In genomic region chr17:12536021-12536420, GRCh38 we compare ENCODE assay signal across 22 cellular contexts.
"Had no signal": no experiment of that assay in that cellular context is flagged by ENCODE, and none has a peak within 500 bp of the region (broad histone marks: within the 10 kb centered on the region; RNA-seq: fewer than 3 reads in every experiment).

No MANE protein-coding gene starts in this region.

- H3K9ac ChIP-seq: parathyroid adenoma, SK-N-SH had no signal

- DNase-seq: activated CD4-positive, alpha-beta memory T cell treated with anti-CD3 and anti-CD28 coated beads, Interleukin-2, amount 10 ng/mL, durations not matched to agents 7 days and 5 days; activated CD4-positive, alpha-beta T cell treated with anti-CD3 and anti-CD28 coated beads, Interleukin-2, amount 10 ng/mL, durations not matched to agents 24 days and 14 days; activated CD8-positive, alpha-beta memory T cell treated with anti-CD3 and anti-CD28 coated beads, Interleukin-2, amount 10 ng/mL, durations not matched to agents 7 days and 5 days; activated effector memory CD4-positive, alpha-beta T cell treated with anti-CD3 and anti-CD28 coated beads, Interleukin-2, amount 50 U/mL, for 16 hours; activated T-cell treated with anti-CD3 and anti-CD28 coated beads for 4 hours; effector memory CD4-positive, alpha-beta T cell; head of caudate nucleus; nephron progenitor cell; right lobe of liver; SK-N-SH; small intestine; stimulated activated CD4-positive, alpha-beta T cell treated with anti-CD3 and anti-CD28 coated beads, Interleukin-15, amount 100 ng/mL, for 24 hours; stimulated activated naive B cell treated with anti-CD40 and anti-IgM and Interleukin-4, amounts not matched to agents 10 μg/mL and 1 μg/mL and 100 μg/mL, for 72 hours; T-helper 2 cell; testis had no signal

- H3K27ac Mint-ChIP-seq: activated CD4-positive, alpha-beta memory T cell treated with anti-CD3 and anti-CD28 coated beads, Interleukin-2, amount 10 ng/mL, durations not matched to agents 7 days and 5 days; activated CD4-positive, alpha-beta T cell treated with anti-CD3 and anti-CD28 coated beads, Interleukin-2, amount 10 ng/mL, durations not matched to agents 24 days and 14 days; activated CD8-positive, alpha-beta memory T cell treated with anti-CD3 and anti-CD28 coated beads, Interleukin-2, amount 10 ng/mL, durations not matched to agents 7 days and 5 days; activated naive CD4-positive, alpha-beta T cell treated with anti-CD3 and anti-CD28 coated beads, Interleukin-2, amount 50 U/mL, for 24 hours; nephron progenitor cell; stimulated activated naive B cell treated with anti-CD40 and anti-IgM and Interleukin-4, amounts not matched to agents 10 μg/mL and 1 μg/mL and 100 μg/mL, for 72 hours had no signal

- H3K4me3 Mint-ChIP-seq: activated CD4-positive, alpha-beta memory T cell treated with anti-CD3 and anti-CD28 coated beads, Interleukin-2, amount 10 ng/mL, durations not matched to agents 7 days and 5 days; activated CD4-positive, alpha-beta T cell treated with anti-CD3 and anti-CD28 coated beads, Interleukin-2, amount 10 ng/mL, durations not matched to agents 24 days and 14 days; activated CD8-positive, alpha-beta memory T cell treated with anti-CD3 and anti-CD28 coated beads, Interleukin-2, amount 10 ng/mL, durations not matched to agents 7 days and 5 days; activated naive CD4-positive, alpha-beta T cell treated with anti-CD3 and anti-CD28 coated beads, Interleukin-2, amount 50 U/mL, for 24 hours; central memory CD8-positive, alpha-beta T cell; nephron progenitor cell; stimulated activated naive B cell treated with anti-CD40 and anti-IgM and Interleukin-4, amounts not matched to agents 10 μg/mL and 1 μg/mL and 100 μg/mL, for 72 hours had no signal

- H3K9me2 ChIP-seq: SK-N-SH had no signal

- H3K4me2 ChIP-seq: SK-N-SH had no signal

- H3K9me3 Mint-ChIP-seq: nephron progenitor cell; stimulated activated naive B cell treated with anti-CD40 and anti-IgM and Interleukin-4, amounts not matched to agents 10 μg/mL and 1 μg/mL and 100 μg/mL, for 72 hours had no signal

- H3K79me2 ChIP-seq: parathyroid adenoma had no signal

- H3K4me1 Mint-ChIP-seq: activated CD4-positive, alpha-beta memory T cell treated with anti-CD3 and anti-CD28 coated beads, Interleukin-2, amount 10 ng/mL, durations not matched to agents 7 days and 5 days; activated CD4-positive, alpha-beta T cell treated with anti-CD3 and anti-CD28 coated beads, Interleukin-2, amount 10 ng/mL, durations not matched to agents 24 days and 14 days; activated CD8-positive, alpha-beta memory T cell treated with anti-CD3 and anti-CD28 coated beads, Interleukin-2, amount 10 ng/mL, durations not matched to agents 7 days and 5 days; activated naive CD4-positive, alpha-beta T cell treated with anti-CD3 and anti-CD28 coated beads, Interleukin-2, amount 50 U/mL, for 24 hours; central memory CD8-positive, alpha-beta T cell; nephron progenitor cell; stimulated activated naive B cell treated with anti-CD40 and anti-IgM and Interleukin-4, amounts not matched to agents 10 μg/mL and 1 μg/mL and 100 μg/mL, for 72 hours had no signal

- H3K27me3 Mint-ChIP-seq: activated CD4-positive, alpha-beta memory T cell treated with anti-CD3 and anti-CD28 coated beads, Interleukin-2, amount 10 ng/mL, durations not matched to agents 7 days and 5 days; activated CD4-positive, alpha-beta T cell treated with anti-CD3 and anti-CD28 coated beads, Interleukin-2, amount 10 ng/mL, durations not matched to agents 24 days and 14 days; activated CD8-positive, alpha-beta memory T cell treated with anti-CD3 and anti-CD28 coated beads, Interleukin-2, amount 10 ng/mL, durations not matched to agents 7 days and 5 days; central memory CD8-positive, alpha-beta T cell; stimulated activated naive B cell treated with anti-CD40 and anti-IgM and Interleukin-4, amounts not matched to agents 10 μg/mL and 1 μg/mL and 100 μg/mL, for 72 hours had no signal

- H3K36me3 Mint-ChIP-seq: activated CD8-positive, alpha-beta memory T cell treated with anti-CD3 and anti-CD28 coated beads, Interleukin-2, amount 10 ng/mL, durations not matched to agents 7 days and 5 days; activated naive CD4-positive, alpha-beta T cell treated with anti-CD3 and anti-CD28 coated beads, Interleukin-2, amount 50 U/mL, for 24 hours; stimulated activated naive B cell treated with anti-CD40 and anti-IgM and Interleukin-4, amounts not matched to agents 10 μg/mL and 1 μg/mL and 100 μg/mL, for 72 hours had no signal

- ATAC-seq: activated CD4-positive, CD25-positive, alpha-beta regulatory T cell treated with anti-CD3 and anti-CD28 coated beads, Interleukin-2, amount 50 U/mL, for 24 hours; activated CD8-positive, alpha-beta memory T cell treated with anti-CD3 and anti-CD28 coated beads, Interleukin-2, amount 10 ng/mL, durations not matched to agents 7 days and 5 days; gastroesophageal sphincter; right lobe of liver; stimulated activated naive B cell treated with anti-CD40 and anti-IgM and Interleukin-4, amounts not matched to agents 10 μg/mL and 1 μg/mL and 100 μg/mL, for 72 hours had no signal

- H2AFZ ChIP-seq: parathyroid adenoma had no signal

- H3K36me3 ChIP-seq: esophagus muscularis mucosa, gastroesophageal sphincter, right lobe of liver, upper lobe of left lung had no signal

- H3K27ac ChIP-seq: esophagus muscularis mucosa, parathyroid adenoma, right lobe of liver, testis, upper lobe of left lung had no signal

- H3K4me1 ChIP-seq: esophagus muscularis mucosa, gastroesophageal sphincter, parathyroid adenoma, right lobe of liver, testis, upper lobe of left lung had no signal

- H3K9me3 ChIP-seq: esophagus muscularis mucosa, gastroesophageal sphincter, right lobe of liver, SK-N-SH, testis, upper lobe of left lung had no signal

- H3K4me3 ChIP-seq: esophagus muscularis mucosa, gastroesophageal sphincter, right lobe of liver, testis, upper lobe of left lung had no signal

- H3K27me3 ChIP-seq: esophagus muscularis mucosa, gastroesophageal sphincter, right lobe of liver, testis, upper lobe of left lung had no signal
